8 cellular contexts compared by ENCODE assay signal in genomic region chr16:48123104-48123788, GRCh38. TPM values are rescaled to one million over a fixed set of nuclear protein-coding genes. Genes with fewer than 3 reads are reported as not detected.
DNase-seq lines count a peak whose midpoint lies in the region; ATAC-seq and TF ChIP-seq lines count a peak whose summit lies in the region.

No MANE protein-coding gene starts in this region.

- no peaks in the 10 kb centered on the region for H3K9me3 Mint-ChIP-seq in activated naive CD4-positive, alpha-beta T cell treated with anti-CD3 and anti-CD28 coated beads for 36 hours
- no peaks in the 10 kb centered on the region for H3K9me3 Mint-ChIP-seq in activated naive CD4-positive, alpha-beta T cell treated with anti-CD3 and anti-CD28 coated beads, Interleukin-2, amount 10 ng/mL, durations not matched to agents 7 days and 5 days

- H3K36me3 Mint-ChIP-seq in activated naive CD4-positive, alpha-beta T cell treated with anti-CD3 and anti-CD28 coated beads for 36 hours (ENCODE audit: low read depth) = no peaks in the 10 kb centered on the region
- no peaks in the 10 kb centered on the region for H3K36me3 Mint-ChIP-seq in activated naive CD4-positive, alpha-beta T cell treated with anti-CD3 and anti-CD28 coated beads, Interleukin-2, amount 10 ng/mL, durations not matched to agents 7 days and 5 days

- no peak overlapping the region for H3K4me3 Mint-ChIP-seq in activated naive CD4-positive, alpha-beta T cell treated with anti-CD3 and anti-CD28 coated beads for 36 hours
- no peak overlapping the region for H3K4me3 Mint-ChIP-seq in activated naive CD4-positive, alpha-beta T cell treated with anti-CD3 and anti-CD28 coated beads, Interleukin-2, amount 10 ng/mL, durations not matched to agents 7 days and 5 days

- H3K9ac ChIP-seq in smooth muscle cell (ENCODE audit: low read depth) (peak overlapping the region; percentile 67), MM.1S (ENCODE audit: low read length) (no peak overlapping the region)

- intact Hi-C loops in activated naive CD4-positive, alpha-beta T cell treated with anti-CD3 and anti-CD28 coated beads for 36 hours (cut with micrococcal nuclease) = loop anchor here (1.0 to 10.0 kb wide), 3 partner anchors 35 to 548 kb away; no protein-coding TSS in a partner anchor
- intact Hi-C loops in upper lobe of right lung (cut with DNase I) = no loop called here

- H3K36me3 ChIP-seq in smooth muscle cell (ENCODE audit: low read depth) (no peaks in the 10 kb centered on the region), upper lobe of right lung (no peaks in the 10 kb centered on the region), MM.1S (replicated peaks; ENCODE audit: insufficient read depth, low read length) (no peaks in the 10 kb centered on the region)

- H4K20me1 ChIP-seq in smooth muscle cell (ENCODE audit: low read depth) (no peaks in the 10 kb centered on the region), MM.1S (ENCODE audit: insufficient read depth, low read length) (no peaks in the 10 kb centered on the region)

- TF ChIP-seq CTCF in smooth muscle cell (IDR thresholded peaks at IDR 0.05; ENCODE audit: borderline replicate concordance, insufficient read depth, poor library complexity, severe bottlenecking) (no peak), upper lobe of right lung (IDR thresholded peaks at IDR 0.05) (no peak), MM.1S (IDR thresholded peaks at IDR 0.05; ENCODE audit: low read length) (no peak)

- H3F3A ChIP-seq in smooth muscle cell (ENCODE audit: low read depth) = peaks cover 13% of the 10 kb centered on the region
- H3F3A ChIP-seq in MM.1S (ENCODE audit: insufficient read depth, low read length) = no peaks in the 10 kb centered on the region

- ATAC-seq in upper lobe of right lung = no peak
- ATAC-seq in HG02981 (IDR thresholded peaks at IDR 0.05; ENCODE audit: unreplicated experiment) = no peak

- WGBS in smooth muscle cell (ENCODE audit: low lambda C conversion rate) = 14% methylated on average over 5 of the region's 5 CpGs

- H3K4me1 Mint-ChIP-seq in activated naive CD4-positive, alpha-beta T cell treated with anti-CD3 and anti-CD28 coated beads for 36 hours (ENCODE audit: low read depth) = peaks cover 15% of the 10 kb centered on the region
- no peaks in the 10 kb centered on the region for H3K4me1 Mint-ChIP-seq in activated naive CD4-positive, alpha-beta T cell treated with anti-CD3 and anti-CD28 coated beads, Interleukin-2, amount 10 ng/mL, durations not matched to agents 7 days and 5 days

- H3K4me3 ChIP-seq in smooth muscle cell (no peak overlapping the region), upper lobe of right lung (no peak overlapping the region), MM.1S (ENCODE audit: low read length) (no peak overlapping the region)

- peak; percentile 74 for DNase-seq in activated naive CD4-positive, alpha-beta T cell treated with anti-CD3 and anti-CD28 coated beads for 36 hours
- no peak for DNase-seq in activated naive CD4-positive, alpha-beta T cell treated with anti-CD3 and anti-CD28 coated beads, Interleukin-2, amount 10 ng/mL, durations not matched to agents 7 days and 5 days
- DNase-seq in MV-4-11 (lab: John Stamatoyannopoulos, UW) = peak; percentile 25
- DNase-seq in caudate nucleus (lab: John Stamatoyannopoulos, UW) = peak in 48 of 61 donors; percentile 11 to 96 (median 66)
- no peak for DNase-seq in smooth muscle cell (lab: John Stamatoyannopoulos, UW; ENCODE audit: unreplicated experiment)
- no peak for DNase-seq in upper lobe of right lung
- no peak for DNase-seq in MM.1S

- H3K4me2 ChIP-seq in smooth muscle cell = peak overlapping the region; percentile 66
- no peak overlapping the region for H3K4me2 ChIP-seq in MM.1S (ENCODE audit: low read depth, low read length)

- H3K79me2 ChIP-seq in smooth muscle cell (ENCODE audit: low read depth) (no peaks in the 10 kb centered on the region), MM.1S (ENCODE audit: low read length) (no peaks in the 10 kb centered on the region)

- CTCF ChIA-PET in activated naive CD4-positive, alpha-beta T cell treated with anti-CD3 and anti-CD28 coated beads for 36 hours (lab: Charles Lee) = interaction anchor here (0.7 to 1.3 kb wide), 5 partner anchors 9 to 1239 kb away, joined by 3 to 7 read pairs (median 3); no protein-coding TSS in a partner anchor
- CTCF ChIA-PET in activated naive CD4-positive, alpha-beta T cell treated with anti-CD3 and anti-CD28 coated beads, Interleukin-2, amount 10 ng/mL, durations not matched to agents 7 days and 5 days (lab: Charles Lee) = no interaction called here

- H3K4me1 ChIP-seq in smooth muscle cell (ENCODE audit: low read depth) (peaks cover 11% of the 10 kb centered on the region), upper lobe of right lung (peaks cover 5% of the 10 kb centered on the region), MM.1S (ENCODE audit: low read length) (no peaks in the 10 kb centered on the region)

- H3K27ac ChIP-seq in caudate nucleus (ENCODE audit: low read depth, low read length) = no peak overlapping the region
- H3K27ac ChIP-seq in smooth muscle cell (ENCODE audit: low read depth) = peak overlapping the region; percentile 94
- H3K27ac ChIP-seq in upper lobe of right lung = no peak overlapping the region
- no peak overlapping the region for H3K27ac ChIP-seq in MM.1S (ENCODE audit: low read length)

- H3K9me3 ChIP-seq in smooth muscle cell (replicated peaks; ENCODE audit: low read depth) = no peaks in the 10 kb centered on the region
- no peaks in the 10 kb centered on the region for H3K9me3 ChIP-seq in upper lobe of right lung
- H3K9me3 ChIP-seq in MM.1S (replicated peaks; ENCODE audit: insufficient read depth, low read length) = no peaks in the 10 kb centered on the region

- peak overlapping the region; percentile 9 for H2AFZ ChIP-seq in smooth muscle cell (ENCODE audit: low read depth)
- H2AFZ ChIP-seq in MM.1S (ENCODE audit: low read length) = no peak overlapping the region

- peaks cover 13% of the 10 kb centered on the region for H3K27me3 Mint-ChIP-seq in activated naive CD4-positive, alpha-beta T cell treated with anti-CD3 and anti-CD28 coated beads for 36 hours (ENCODE audit: low read depth)
- peaks cover 7% of the 10 kb centered on the region for H3K27me3 Mint-ChIP-seq in activated naive CD4-positive, alpha-beta T cell treated with anti-CD3 and anti-CD28 coated beads, Interleukin-2, amount 10 ng/mL, durations not matched to agents 7 days and 5 days

- H3K9me2 ChIP-seq in MM.1S (replicated peaks; ENCODE audit: insufficient read depth, low read length) = no peaks in the 10 kb centered on the region

- H3K27me3 ChIP-seq in smooth muscle cell (ENCODE audit: low read depth) (no peaks in the 10 kb centered on the region), upper lobe of right lung (no peaks in the 10 kb centered on the region), MM.1S (replicated peaks; ENCODE audit: insufficient read depth, low read length) (no peaks in the 10 kb centered on the region)

- no peak overlapping the region for H3K27ac Mint-ChIP-seq in activated naive CD4-positive, alpha-beta T cell treated with anti-CD3 and anti-CD28 coated beads for 36 hours
- no peak overlapping the region for H3K27ac Mint-ChIP-seq in activated naive CD4-positive, alpha-beta T cell treated with anti-CD3 and anti-CD28 coated beads, Interleukin-2, amount 10 ng/mL, durations not matched to agents 7 days and 5 days

RNA-seq across cellular contexts. Expression of gene ABCC12, which starts 32.5 kb away (rescaled TPM):
- total RNA-seq in activated naive CD4-positive, alpha-beta T cell treated with anti-CD3 and anti-CD28 coated beads for 36 hours = not detected
- total RNA-seq in smooth muscle cell (not detected in 2 replicates), upper lobe of right lung (not detected)
- polyA plus RNA-seq in smooth muscle cell = not detected in 2 replicates

Comparison
In these comparisons a context has a peak if more than half of its experiments do, and no peak if none do; other contexts are left out.
1. DNase-seq: peak in activated naive CD4-positive, alpha-beta T cell treated with anti-CD3 and anti-CD28 coated beads for 36 hours (single experiment), MV-4-11 (single experiment) and caudate nucleus (48 of 61); none in activated naive CD4-positive, alpha-beta T cell treated with anti-CD3 and anti-CD28 coated beads, Interleukin-2, amount 10 ng/mL, durations not matched to agents 7 days and 5 days (single experiment), smooth muscle cell (single experiment), upper lobe of right lung (single experiment) and MM.1S (single experiment).